In the genomic region with DNA sequence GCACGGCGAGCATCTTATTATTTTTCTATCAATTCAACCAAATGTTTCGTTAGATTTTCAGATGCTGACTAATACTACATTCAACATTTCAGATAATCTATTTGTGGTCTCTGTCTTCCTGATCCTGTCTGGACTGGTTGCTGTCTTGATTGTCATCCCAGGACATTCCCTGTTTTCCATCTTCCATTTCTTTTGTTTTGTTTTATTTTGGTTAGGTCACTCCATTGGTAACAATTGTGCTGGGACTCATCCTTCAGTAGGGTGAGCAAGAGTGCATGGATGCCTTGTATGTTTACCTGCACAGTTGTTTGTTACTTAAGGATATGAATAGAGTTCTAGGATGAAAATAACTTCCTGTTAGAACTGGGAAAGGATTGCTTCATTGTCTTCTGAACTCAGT, we compare ENCODE assay signal across 22 cellular contexts.
"Had no signal": no experiment of that assay in that cellular context is flagged by ENCODE, and none has a peak within 500 bp of the region (broad histone marks: within the 10 kb centered on the region; RNA-seq: fewer than 3 reads in every experiment).

No MANE protein-coding gene starts in this region.

- H3K9me3 ChIP-seq: breast epithelium, lower lobe of right lung, sigmoid colon, transverse colon, uterus had no signal

- FAIRE-seq: endothelial cell of umbilical vein had no signal

- H3K27me3 ChIP-seq: breast epithelium, sigmoid colon, transverse colon, uterus had no signal

- H3K4me3 ChIP-seq: breast epithelium, lower lobe of right lung, sigmoid colon, transverse colon, uterus had no signal

- DNase-seq: activated CD4-positive, alpha-beta T cell treated with anti-CD3 and anti-CD28 coated beads for 1 hour; activated CD4-positive, alpha-beta T cell treated with anti-CD3 and anti-CD28 coated beads, Interleukin-2, amount 50 U/mL, for 4 hours; activated effector memory CD4-positive, alpha-beta T cell treated with anti-CD3 and anti-CD28 coated beads, Interleukin-2, amount 50 U/mL, for 16 hours; activated naive CD4-positive, alpha-beta T cell treated with anti-CD3 and anti-CD28 coated beads, Interleukin-2, amount 50 U/mL, for 16 hours; activated T-cell treated with anti-CD3 and anti-CD28 coated beads, Interleukin-2, amount 50 U/mL, for 72 hours; aorta; cerebellar nuclear complex; effector CD8-positive, alpha-beta T cell; hippocampal formation; islet precursor cell; lower lobe of right lung; posterior cingulate gyrus; sigmoid colon; stimulated activated CD4-positive, alpha-beta T cell treated with anti-CD3 and anti-CD28 coated beads, Interleukin-12 subunit alpha, Interleukin-12 subunit beta, amount 100 ng/mL, for 4 hours; stimulated activated CD4-positive, alpha-beta T cell treated with anti-CD3 and anti-CD28 coated beads, Interleukin-1b, Interleukin-23, amount 100 ng/mL, for 48 hours; stimulated activated naive CD4-positive, alpha-beta T cell treated with Interleukin-2 at 50 U/mL for 16 hours; substantia nigra; transverse colon; uterus; WERI-Rb-1 had no signal

- ATAC-seq: activated T-cell treated with anti-CD3 and anti-CD28 coated beads, Interleukin-2, amount 50 U/mL, for 72 hours; lower lobe of right lung had no signal

- H3K36me3 ChIP-seq: breast epithelium, lower lobe of right lung, sigmoid colon, transverse colon, uterus, WERI-Rb-1 had no signal

- H3K27ac ChIP-seq: breast epithelium, lower lobe of right lung, sigmoid colon, transverse colon, WERI-Rb-1 had no signal

- H3K4me1 ChIP-seq: breast epithelium, lower lobe of right lung, sigmoid colon, uterus had no signal
